Comparison of ENCODE assay signal across 8 cellular contexts in genomic region chr19:58575183-58576041, GRCh38. TPM values are rescaled to one million over a fixed set of nuclear protein-coding genes. Genes with fewer than 3 reads are reported as not detected.
A peak's percentile ranks its signal among the peaks of the same experiment; 100 is the strongest.
DNase-seq lines count a peak whose midpoint lies in the region; ATAC-seq and TF ChIP-seq lines count a peak whose summit lies in the region.

No MANE protein-coding gene starts in this region.

- TF ChIP-seq CTCF in CD4-positive, alpha-beta T cell (IDR thresholded peaks at IDR 0.05): no peak

- H3K9me3 Mint-ChIP-seq in CD4-positive, alpha-beta T cell: no peaks in the 10 kb centered on the region
- peaks cover 0 to 9% (median 0%) of the 10 kb centered on the region in 7 donors for H3K9me3 Mint-ChIP-seq in naive B cell

- H3K36me3 Mint-ChIP-seq in CD4-positive, alpha-beta T cell (ENCODE audit: low read depth): peaks cover 13% of the 10 kb centered on the region
- H3K36me3 Mint-ChIP-seq in naive B cell: no peaks in the 10 kb centered on the region

- CTCF ChIA-PET in CD4-positive, alpha-beta T cell (lab: Charles Lee): interaction anchor here (1.0 to 2.2 kb wide), 3 partner anchors 31 to 62 kb away, joined by 3 to 22 read pairs (median 15); partner anchors contain the start of genes TRIM28 and ZBTB45

- ATAC-seq in CD4-positive, alpha-beta T cell (ENCODE audit: poor library complexity): peak; percentile 23
- ATAC-seq in GM21381 (IDR thresholded peaks at IDR 0.05; ENCODE audit: unreplicated experiment) (peak; percentile 39), naive B cell (ENCODE audit: low read depth in 2 of 2) (peak; percentile 37)

- peak overlapping the region; percentile 91 for H3K27ac ChIP-seq in CD4-positive, alpha-beta T cell (ENCODE audit: low read depth, low read length)
- H3K27ac ChIP-seq in HUES48 (ENCODE audit: low read depth, low read length) (peak overlapping the region; percentile 91), esophagus (ENCODE audit: low read depth in 2 of 2, low read length in 1 of 2) (peak overlapping the region; percentile 94 to 96)

- peak overlapping the region; percentile 52 for H3K9ac ChIP-seq in HUES48 (ENCODE audit: low read depth, low read length)

- WGBS in esophagus, 2 donors: 0 to 1% methylated on average over 66 of the region's 66 CpGs

- DNase-seq in CD4-positive, alpha-beta T cell: peak; percentile 47 to 72 (median 63)
- DNase-seq in activated CD8-positive, alpha-beta memory T cell treated with anti-CD3 and anti-CD28 coated beads, Interleukin-2, amount 50 U/mL, for 1 hour (ENCODE audit: extremely low read depth): peak; percentile 28
- peak; percentile 82 for DNase-seq in naive B cell
- DNase-seq in superior temporal gyrus (ENCODE audit: extremely low spot score): peak; percentile 92
- DNase-seq in NCI-H2227 (lab: John Stamatoyannopoulos, UW; ENCODE audit: unreplicated experiment): no peak

- H3K27me3 Mint-ChIP-seq in CD4-positive, alpha-beta T cell: no peaks in the 10 kb centered on the region
- no peaks in the 10 kb centered on the region for H3K27me3 Mint-ChIP-seq in naive B cell

- H3K4me3 ChIP-seq in HUES48 (ENCODE audit: low read depth, low read length) (peak overlapping the region; percentile 83), esophagus (ENCODE audit: low read depth in 1 of 2, low read length in 2 of 2) (peak overlapping the region; percentile 84 to 86)

- H3K27ac Mint-ChIP-seq in CD4-positive, alpha-beta T cell: peak overlapping the region; percentile 96
- H3K27ac Mint-ChIP-seq in naive B cell: peak overlapping the region; percentile 98 to 100 (median 100)

- H3K9me3 ChIP-seq in CD4-positive, alpha-beta T cell (ENCODE audit: control insufficient read depth, low read length): no peaks in the 10 kb centered on the region
- H3K9me3 ChIP-seq in HUES48 (ENCODE audit: control insufficient read depth, insufficient read depth, low read length) (no peaks in the 10 kb centered on the region), esophagus (ENCODE audit: control insufficient read depth in 2 of 2, insufficient read depth in 1 of 2, low read depth in 1 of 2, low read length in 1 of 2) (no peaks in the 10 kb centered on the region)

- POLR2A ChIA-PET in CD4-positive, alpha-beta T cell (lab: Charles Lee): interaction anchor here (0.7 to 2.0 kb wide), 9 partner anchors 13 to 271 kb away, joined by 3 to 27 read pairs (median 8); partner anchors contain the start of genes CHMP2A, ERVK3-1, TRIM28 and ZBTB45

- H3K27me3 ChIP-seq in CD4-positive, alpha-beta T cell (ENCODE audit: control insufficient read depth, insufficient read depth, low read length): no peaks in the 10 kb centered on the region
- H3K27me3 ChIP-seq in HUES48 (ENCODE audit: control insufficient read depth, insufficient read depth, low read length) (no peaks in the 10 kb centered on the region), esophagus (ENCODE audit: control insufficient read depth in 1 of 2, insufficient read depth in 2 of 2, low read length in 2 of 2) (no peaks in the 10 kb centered on the region)

- peak overlapping the region; percentile 89 for H3K4me3 Mint-ChIP-seq in CD4-positive, alpha-beta T cell
- H3K4me3 Mint-ChIP-seq in naive B cell: peak overlapping the region; percentile 85 to 100 (median 94)

- peaks cover 53% of the 10 kb centered on the region for H3K4me1 Mint-ChIP-seq in CD4-positive, alpha-beta T cell (ENCODE audit: low read depth)
- H3K4me1 Mint-ChIP-seq in naive B cell: peaks cover 50 to 64% (median 64%) of the 10 kb centered on the region in 3 donors

- H3K4me1 ChIP-seq in HUES48 (ENCODE audit: control insufficient read depth, insufficient read depth, low read length): peaks cover 5% of the 10 kb centered on the region; the same call in 1 of the 2 replicates
- H3K4me1 ChIP-seq in esophagus (ENCODE audit: control insufficient read depth in 2 of 2, insufficient read depth in 2 of 2, low read length in 1 of 2): peaks cover 4 to 7% of the 10 kb centered on the region in 2 donors

- H3K36me3 ChIP-seq in HUES48 (ENCODE audit: control insufficient read depth, insufficient read depth, low read length): peaks cover 10% of the 10 kb centered on the region
- peaks cover 3 to 11% of the 10 kb centered on the region in 2 donors for H3K36me3 ChIP-seq in esophagus (ENCODE audit: control insufficient read depth in 2 of 2, insufficient read depth in 2 of 2, low read length in 1 of 2)

- intact Hi-C loops in CD4-positive, alpha-beta T cell (cut with DNase I, micrococcal nuclease): loop anchor here (2.0 kb wide), 2 partner anchors 57 to 61 kb away; partner anchors contain the start of gene ZBTB45 (in 1 of the 2)

RNA-seq across cellular contexts. Expression of gene MZF1, which starts 2.3 kb away (rescaled TPM):
- 10 to 100 TPM; 21.0 to 21.1 TPM for total RNA-seq in CD4-positive, alpha-beta T cell
- polyA plus RNA-seq in esophagus (10 to 100 TPM; 15.3 to 35.9 TPM), naive B cell (ENCODE audit: low read depth in 6 of 6) (10 to 100 TPM in 2 of 6 donors, 1 to 10 TPM in 4; 6.6 to 14.8 (median 9.3) TPM)

RNA-seq across cellular contexts. Expression of gene UBE2M, which starts 17.0 kb away (rescaled TPM):
- total RNA-seq in CD4-positive, alpha-beta T cell: 10 to 100 TPM; 29.0 to 31.0 TPM
- polyA plus RNA-seq in esophagus: 10 to 100 TPM; 22.7 to 41.4 TPM
- polyA plus RNA-seq in naive B cell (ENCODE audit: low read depth in 6 of 6): 10 to 100 TPM; 10.8 to 24.2 (median 16.8) TPM

RNA-seq across cellular contexts. Expression of gene CHMP2A, which starts 20.5 kb away (rescaled TPM):
- total RNA-seq in CD4-positive, alpha-beta T cell: 10 to 100 TPM; 60.5 to 62.4 TPM
- polyA plus RNA-seq in esophagus (100 to 1,000 TPM; 174 to 262 TPM), naive B cell (ENCODE audit: low read depth in 6 of 6) (100 to 1,000 TPM; 109 to 169 (median 122) TPM)

RNA-seq across cellular contexts. Expression of gene TRIM28, which starts 31.5 kb away (rescaled TPM):
- total RNA-seq in CD4-positive, alpha-beta T cell: 100 to 1,000 TPM; 549 to 553 TPM
- polyA plus RNA-seq in esophagus (100 to 1,000 TPM; 159 to 175 TPM), naive B cell (ENCODE audit: low read depth in 6 of 6) (100 to 1,000 TPM in 1 of 6 donors, 10 to 100 TPM in 5; 25.7 to 100 (median 50.8) TPM)

RNA-seq across cellular contexts. Expression of gene ZBTB45, which starts 55.8 kb away (rescaled TPM):
- 1 to 10 TPM; 5.7 to 6.3 TPM for total RNA-seq in CD4-positive, alpha-beta T cell
- polyA plus RNA-seq in esophagus (1 to 10 TPM; 6.4 to 7.4 TPM), naive B cell (ENCODE audit: low read depth in 6 of 6) (1 to 10 TPM; 3.3 to 6.8 (median 4.8) TPM)
